In the genomic region with DNA sequence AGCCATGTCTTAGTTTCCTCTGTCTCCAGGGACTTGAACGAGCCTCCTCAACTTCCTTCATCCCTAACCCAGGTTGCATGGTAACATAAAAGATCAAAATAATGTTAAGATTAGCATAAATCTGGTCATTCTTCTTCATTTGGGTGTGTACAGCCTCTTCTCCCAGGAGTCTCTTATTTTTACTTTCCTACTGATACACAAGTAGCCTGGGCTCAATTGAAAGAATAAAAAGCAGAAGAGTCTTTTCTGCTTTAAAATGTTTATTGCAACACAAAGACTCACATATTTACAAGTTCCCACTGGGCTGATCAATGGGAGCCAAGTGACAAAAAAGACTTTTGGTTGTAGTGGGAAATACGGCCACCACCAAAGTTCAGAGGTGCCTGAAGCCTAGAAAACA, we compare ENCODE assay signal across 12 cellular contexts.
DNase-seq lines count a peak whose midpoint lies in the region; ATAC-seq and TF ChIP-seq lines count a peak whose summit lies in the region.
"Had no signal": no experiment of that assay in that cellular context is flagged by ENCODE, and none has a peak within 500 bp of the region (broad histone marks: within the 10 kb centered on the region; RNA-seq: fewer than 3 reads in every experiment).

No MANE protein-coding gene starts in this region.

- H3K27ac Mint-ChIP-seq in mesothelial cell of epicardium, result peak overlapping the region; percentile 84
- H3K27ac Mint-ChIP-seq: activated naive CD8-positive, alpha-beta T cell treated with anti-CD3 and anti-CD28 coated beads, Interleukin-2, amount 10 ng/mL, durations not matched to agents 7 days and 5 days had no signal

- H3K36me3 ChIP-seq in heart left ventricle (no peaks in the 10 kb centered on the region), breast epithelium (no peaks in the 10 kb centered on the region), upper lobe of right lung (no peaks in the 10 kb centered on the region)

- no peak overlapping the region for H3K4me3 Mint-ChIP-seq in mesothelial cell of epicardium
- H3K4me3 Mint-ChIP-seq: activated naive CD8-positive, alpha-beta T cell treated with anti-CD3 and anti-CD28 coated beads, Interleukin-2, amount 10 ng/mL, durations not matched to agents 7 days and 5 days had no signal

- ATAC-seq in heart left ventricle (no peak), upper lobe of right lung (no peak), HG02840 (IDR thresholded peaks at IDR 0.05; ENCODE audit: low FRiP score, unreplicated experiment) (no peak)

- TF ChIP-seq CTCF in heart left ventricle (IDR thresholded peaks at IDR 0.05) (no peak), breast epithelium (IDR thresholded peaks at IDR 0.05) (no peak), mesothelial cell of epicardium (IDR thresholded peaks at IDR 0.05; ENCODE audit: unreplicated experiment) (no peak), upper lobe of right lung (IDR thresholded peaks at IDR 0.05) (no peak)

- H3K36me3 Mint-ChIP-seq in mesothelial cell of epicardium, result no peaks in the 10 kb centered on the region
- H3K36me3 Mint-ChIP-seq: activated naive CD8-positive, alpha-beta T cell treated with anti-CD3 and anti-CD28 coated beads, Interleukin-2, amount 10 ng/mL, durations not matched to agents 7 days and 5 days had no signal

- TF ChIP-seq POLR2A in heart left ventricle (IDR thresholded peaks at IDR 0.05) (no peak), breast epithelium (IDR thresholded peaks at IDR 0.05) (no peak)

- WGBS in heart left ventricle, 4 donors, result 36 to 52% (median 49%) methylated on average over 2 of the region's 2 CpGs

- H3K9me3 ChIP-seq in heart left ventricle, result no peaks in the 10 kb centered on the region
- no peaks in the 10 kb centered on the region for H3K9me3 ChIP-seq in breast epithelium
- H3K9me3 ChIP-seq in upper lobe of right lung, result no peaks in the 10 kb centered on the region

- no peak for DNase-seq in heart left ventricle
- DNase-seq in cardiac septum (ENCODE audit: low spot score), result no peak
- no peak for DNase-seq in breast epithelium (ENCODE audit: low spot score in 2 of 2)
- DNase-seq in mesothelial cell of epicardium (ENCODE audit: low spot score in 2 of 2, unreplicated experiment in 2 of 2), result no peak
- DNase-seq in upper lobe of right lung, result no peak
- DNase-seq in KG1 (lab: John Stamatoyannopoulos, UW), result no peak
- DNase-seq in AG08396 (ENCODE audit: low spot score), result no peak
- DNase-seq: activated naive CD8-positive, alpha-beta T cell treated with anti-CD3 and anti-CD28 coated beads, Interleukin-2, amount 10 ng/mL, durations not matched to agents 7 days and 5 days; DMS79 treated with DMSO at 0.1 percent for 48 hours; effector CD4-positive, alpha-beta T cell had no signal

- H3K27me3 ChIP-seq in heart left ventricle, result no peaks in the 10 kb centered on the region
- H3K27me3 ChIP-seq in breast epithelium, result no peaks in the 10 kb centered on the region
- no peaks in the 10 kb centered on the region for H3K27me3 ChIP-seq in upper lobe of right lung

- no peaks in the 10 kb centered on the region for H3K9me3 Mint-ChIP-seq in mesothelial cell of epicardium
- H3K9me3 Mint-ChIP-seq: activated naive CD8-positive, alpha-beta T cell treated with anti-CD3 and anti-CD28 coated beads, Interleukin-2, amount 10 ng/mL, durations not matched to agents 7 days and 5 days had no signal

- peaks cover 14% of the 10 kb centered on the region for H3K4me1 Mint-ChIP-seq in mesothelial cell of epicardium
- H3K4me1 Mint-ChIP-seq: activated naive CD8-positive, alpha-beta T cell treated with anti-CD3 and anti-CD28 coated beads, Interleukin-2, amount 10 ng/mL, durations not matched to agents 7 days and 5 days had no signal

- H3K27me3 Mint-ChIP-seq in mesothelial cell of epicardium (ENCODE audit: low read depth), result peaks cover 5% of the 10 kb centered on the region
- H3K27me3 Mint-ChIP-seq: activated naive CD8-positive, alpha-beta T cell treated with anti-CD3 and anti-CD28 coated beads, Interleukin-2, amount 10 ng/mL, durations not matched to agents 7 days and 5 days had no signal

- intact Hi-C loops in heart left ventricle (cut with DNase I) (no loop called here), cardiac septum (cut with DNase I) (no loop called here), breast epithelium (cut with DNase I; ENCODE audit: low total_unique reads) (no loop called here), upper lobe of right lung (cut with DNase I) (no loop called here)

- peak overlapping the region; percentile 11 to 81 (median 66) for H3K27ac ChIP-seq in heart left ventricle
- H3K27ac ChIP-seq in breast epithelium, result peak overlapping the region; percentile 79 to 81
- peak overlapping the region; percentile 80 for H3K27ac ChIP-seq in upper lobe of right lung
- H3K27ac ChIP-seq: VCaP had no signal

- peaks cover 0 to 44% (median 13%) of the 10 kb centered on the region in 12 donors for H3K4me1 ChIP-seq in heart left ventricle
- no peaks in the 10 kb centered on the region for H3K4me1 ChIP-seq in breast epithelium
- peaks cover 23% of the 10 kb centered on the region for H3K4me1 ChIP-seq in upper lobe of right lung

- no peak overlapping the region for H3K4me3 ChIP-seq in heart left ventricle
- H3K4me3 ChIP-seq in breast epithelium, result no peak overlapping the region
- no peak overlapping the region for H3K4me3 ChIP-seq in upper lobe of right lung
